16 cellular contexts compared by ENCODE assay signal in genomic region chr4:53507058-53507457, GRCh38.
"Had no signal": no experiment of that assay in that cellular context is flagged by ENCODE, and none has a peak within 500 bp of the region (broad histone marks: within the 10 kb centered on the region; RNA-seq: fewer than 3 reads in every experiment).

No MANE protein-coding gene starts in this region.

- H3K9me3 Mint-ChIP-seq: activated T-cell treated with anti-CD3 and anti-CD28 coated beads, Interleukin-2, amount 50 U/mL, for 24 hours; naive thymus-derived CD8-positive, alpha-beta T cell; stimulated activated naive CD8-positive, alpha-beta T cell treated with anti-CD3 and anti-CD28 coated beads, Interleukin-15, amount 100 ng/mL, for 72 hours had no signal

- H3K27me3 ChIP-seq: breast epithelium, sigmoid colon, tibial nerve, vagina had no signal

- H3K4me3 Mint-ChIP-seq: activated CD8-positive, alpha-beta memory T cell treated with anti-CD3 and anti-CD28 coated beads, Interleukin-2, amount 10 ng/mL, durations not matched to agents 7 days and 5 days; activated naive CD8-positive, alpha-beta T cell; activated T-cell treated with anti-CD3 and anti-CD28 coated beads, Interleukin-2, amount 50 U/mL, for 24 hours; naive thymus-derived CD8-positive, alpha-beta T cell; stimulated activated naive CD8-positive, alpha-beta T cell treated with anti-CD3 and anti-CD28 coated beads, Interleukin-15, amount 100 ng/mL, for 72 hours had no signal

- H3K27ac Mint-ChIP-seq: activated CD8-positive, alpha-beta memory T cell treated with anti-CD3 and anti-CD28 coated beads, Interleukin-2, amount 10 ng/mL, durations not matched to agents 7 days and 5 days; activated naive CD8-positive, alpha-beta T cell; activated T-cell treated with anti-CD3 and anti-CD28 coated beads, Interleukin-2, amount 50 U/mL, for 24 hours; naive thymus-derived CD8-positive, alpha-beta T cell; stimulated activated naive CD8-positive, alpha-beta T cell treated with anti-CD3 and anti-CD28 coated beads, Interleukin-15, amount 100 ng/mL, for 72 hours had no signal

- H3K27me3 Mint-ChIP-seq: activated naive CD8-positive, alpha-beta T cell had no signal

- H3K27ac ChIP-seq: prostate gland, sigmoid colon, vagina had no signal

- H3K4me3 ChIP-seq: prostate gland, sigmoid colon, vagina had no signal

- DNase-seq: activated CD4-positive, alpha-beta T cell treated with anti-CD3 and anti-CD28 coated beads, Interleukin-2, amount 50 U/mL, for 4 hours; activated CD8-positive, alpha-beta memory T cell treated with anti-CD3 and anti-CD28 coated beads, Interleukin-2, amount 10 ng/mL, durations not matched to agents 7 days and 5 days; activated effector memory CD4-positive, alpha-beta T cell treated with Interleukin-2 at 50 U/mL for 16 hours; activated T-cell treated with anti-CD3 and anti-CD28 coated beads, Interleukin-2, amount 50 U/mL, for 24 hours; hypothalamus; naive thymus-derived CD8-positive, alpha-beta T cell; stimulated activated CD4-positive, alpha-beta T cell treated with anti-CD3 and anti-CD28 coated beads, Interleukin-15, amount 100 ng/mL, for 24 hours; stimulated activated CD4-positive, alpha-beta T cell treated with anti-CD3 and anti-CD28 coated beads, Interleukin-4, amount 100 ng/mL, for 4 hours; stimulated activated naive CD8-positive, alpha-beta T cell treated with anti-CD3 and anti-CD28 coated beads, Interleukin-15, amount 100 ng/mL, for 72 hours had no signal

- H3K36me3 ChIP-seq: breast epithelium, prostate gland, sigmoid colon, tibial nerve, vagina had no signal

- H3K36me3 Mint-ChIP-seq: activated CD8-positive, alpha-beta memory T cell treated with anti-CD3 and anti-CD28 coated beads, Interleukin-2, amount 10 ng/mL, durations not matched to agents 7 days and 5 days; activated naive CD8-positive, alpha-beta T cell; naive thymus-derived CD8-positive, alpha-beta T cell had no signal

- ATAC-seq: activated CD8-positive, alpha-beta memory T cell treated with anti-CD3 and anti-CD28 coated beads, Interleukin-2, amount 10 ng/mL, durations not matched to agents 7 days and 5 days; naive thymus-derived CD8-positive, alpha-beta T cell; stimulated activated naive CD8-positive, alpha-beta T cell treated with anti-CD3 and anti-CD28 coated beads, Interleukin-15, amount 100 ng/mL, for 72 hours had no signal

- H3K4me1 ChIP-seq: breast epithelium, prostate gland, sigmoid colon had no signal

- FAIRE-seq: endothelial cell of umbilical vein had no signal

- H3K4me1 Mint-ChIP-seq: activated CD8-positive, alpha-beta memory T cell treated with anti-CD3 and anti-CD28 coated beads, Interleukin-2, amount 10 ng/mL, durations not matched to agents 7 days and 5 days; naive thymus-derived CD8-positive, alpha-beta T cell; stimulated activated naive CD8-positive, alpha-beta T cell treated with anti-CD3 and anti-CD28 coated beads, Interleukin-15, amount 100 ng/mL, for 72 hours had no signal

- H3K9me3 ChIP-seq: breast epithelium, prostate gland, sigmoid colon, tibial nerve, vagina had no signal
